5 cellular contexts compared by ENCODE assay signal in genomic region chr2:133456971-133457370, GRCh38.
"Had no signal": no experiment of that assay in that cellular context is flagged by ENCODE, and none has a peak within 500 bp of the region (broad histone marks: within the 10 kb centered on the region; RNA-seq: fewer than 3 reads in every experiment).

No MANE protein-coding gene starts in this region.

- H2AFZ ChIP-seq: GM23338 had no signal

- ATAC-seq: GM23338 had no signal

- DNase-seq: H9, HCEC 1CT, KBM-7 had no signal

- H3K4me2 ChIP-seq: GM23338, KMS-11 had no signal

- H3K9ac ChIP-seq: KMS-11 had no signal

- H3K4me3 ChIP-seq: GM23338 had no signal

- H3K27ac ChIP-seq: KMS-11 had no signal
